In the genomic region with DNA sequence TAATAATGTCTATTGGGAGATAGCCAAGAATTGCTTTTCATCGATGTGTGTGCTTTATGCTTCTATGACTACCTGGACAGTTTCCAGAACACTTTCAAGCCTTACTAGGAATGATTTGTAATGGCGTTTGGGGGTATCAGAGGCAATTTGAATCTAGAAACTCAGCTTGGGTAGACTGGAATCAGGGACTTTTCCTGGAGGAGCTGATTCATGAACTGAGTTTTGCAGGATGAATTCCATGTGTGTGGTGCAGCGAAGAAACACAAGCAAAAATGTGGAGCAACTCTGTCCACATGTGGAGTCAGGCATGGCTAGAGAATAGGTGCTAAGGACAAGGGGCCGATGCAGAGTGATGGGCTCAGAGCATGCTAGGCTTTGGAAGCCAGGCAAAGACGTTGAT, we compare ENCODE assay signal across 1 cellular context.
TF ChIP-seq lines count a peak whose summit lies in the region.

No MANE protein-coding gene starts in this region.

TF ChIP-seq in H1, 55 proteins besides CTCF, POLR2A, EP300 and RAD21 (continued from another document):
- no peak for TF ChIP-seq CBX8 (IDR thresholded peaks at IDR 0.05; ENCODE audit: borderline replicate concordance, low read depth, low read length)
